Comparison of ENCODE assay signal across 11 cellular contexts in the genomic region with DNA sequence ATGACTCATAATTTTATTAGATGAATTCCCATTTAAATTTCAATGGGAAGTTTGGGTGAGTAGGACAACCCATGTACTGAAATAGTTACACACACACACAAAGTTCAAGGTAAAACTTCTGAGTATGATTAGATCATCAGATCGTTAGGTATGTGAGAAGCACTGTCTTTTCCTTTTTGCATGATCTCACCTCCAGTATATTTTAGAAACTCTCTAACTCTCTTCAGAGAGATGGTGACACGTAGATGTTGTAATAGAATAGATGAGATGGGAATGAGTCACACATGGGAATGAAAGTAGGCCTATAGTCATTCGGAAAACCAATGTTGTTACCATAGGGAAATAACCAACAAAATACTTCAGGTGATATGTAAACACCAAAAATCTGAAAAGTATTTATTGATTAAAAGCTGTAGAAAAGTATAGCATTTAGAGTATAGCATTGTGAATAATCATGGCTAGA. TPM values are rescaled to one million over a fixed set of nuclear protein-coding genes. Genes with fewer than 3 reads are reported as not detected.
DNase-seq lines count a peak whose midpoint lies in the region; ATAC-seq, FAIRE-seq and TF ChIP-seq lines count a peak whose summit lies in the region.
"Had no signal": no experiment of that assay in that cellular context is flagged by ENCODE, and none has a peak within 500 bp of the region (broad histone marks: within the 10 kb centered on the region; RNA-seq: fewer than 3 reads in every experiment).

No MANE protein-coding gene starts in this region.

- H3K36me3 ChIP-seq in brain microvascular endothelial cell (replicated peaks) (no peaks in the 10 kb centered on the region), BE2C (no peaks in the 10 kb centered on the region), adrenal gland (replicated peaks in 1 of 2) (no peaks in the 10 kb centered on the region)

- no peak overlapping the region for H3K4me3 ChIP-seq in brain microvascular endothelial cell (ENCODE audit: low read depth, low read length)
- H3K4me3 ChIP-seq in BE2C (ENCODE audit: low read depth, low read length): no peak overlapping the region
- H3K4me3 ChIP-seq in adrenal gland: no peak overlapping the region
- no peak overlapping the region for H3K4me3 ChIP-seq in right cardiac atrium (ENCODE audit: low read length)
- H3K4me3 ChIP-seq: SK-N-MC had no signal

- H3K4me1 ChIP-seq in BE2C (no peaks in the 10 kb centered on the region), adrenal gland (replicated peaks in 1 of 2) (peaks cover 0 to 9% of the 10 kb centered on the region in 2 donors), right cardiac atrium (ENCODE audit: control insufficient read depth, insufficient read depth, low read length) (no peaks in the 10 kb centered on the region)

- H3K27me3 ChIP-seq in brain microvascular endothelial cell (replicated peaks) (no peaks in the 10 kb centered on the region), BE2C (peaks cover 38% of the 10 kb centered on the region), adrenal gland (no peaks in the 10 kb centered on the region), right cardiac atrium (ENCODE audit: control insufficient read depth, insufficient read depth) (no peaks in the 10 kb centered on the region)

- H3K27ac ChIP-seq in brain microvascular endothelial cell (peak overlapping the region; percentile 90), adrenal gland (no peak overlapping the region), right cardiac atrium (ENCODE audit: low read length) (no peak overlapping the region)
- H3K27ac ChIP-seq: SK-N-MC had no signal

- FAIRE-seq in HTR-8/SVneo (lab: Jason Lieb, UNC): no peak

- in situ Hi-C loops in brain microvascular endothelial cell (cut with HindIII; ENCODE audit: low pct_ligation_motif_present, low sequenced_read_pairs): no loop called here

- 33 to 39% (median 36%) methylated on average over 3 of the region's 3 CpGs for WGBS in adrenal gland, 4 donors
- WGBS in right cardiac atrium: 69% methylated on average over 3 of the region's 3 CpGs

- peak overlapping the region; percentile 29 for H3K27ac Mint-ChIP-seq in osteocyte (ENCODE audit: unreplicated experiment)

- no peak overlapping the region for H3K4me3 Mint-ChIP-seq in osteocyte (ENCODE audit: unreplicated experiment)

- intact Hi-C loops in adrenal gland (cut with DNase I) (no loop called here), right cardiac atrium (cut with DNase I) (loop anchor here in 1 of 4 donors (10.0 kb wide), 1 partner anchor 630 kb away; no protein-coding TSS in a partner anchor)

- DNase-seq in GM04503 (ENCODE audit: low read depth): peak; percentile 97
- DNase-seq in HTR-8/SVneo (ENCODE audit: insufficient read length, low spot score): peak; percentile 85
- DNase-seq in brain microvascular endothelial cell: peak; percentile 81
- DNase-seq in osteocyte (ENCODE audit: extremely low spot score, unreplicated experiment): no peak
- no peak for DNase-seq in BE2C
- DNase-seq in adrenal gland: no peak
- no peak for DNase-seq in right cardiac atrium
- DNase-seq: amygdala had no signal

- ATAC-seq in HG03469 (IDR thresholded peaks at IDR 0.05; ENCODE audit: unreplicated experiment) (no peak), right cardiac atrium (no peak)
- ATAC-seq: left lobe of liver had no signal

- no peaks in the 10 kb centered on the region for H3K27me3 Mint-ChIP-seq in osteocyte (ENCODE audit: unreplicated experiment)

- peaks cover 25% of the 10 kb centered on the region for H3K4me1 Mint-ChIP-seq in osteocyte (ENCODE audit: unreplicated experiment)

- TF ChIP-seq POLR2A in adrenal gland (IDR thresholded peaks at IDR 0.05): no peak

- TF ChIP-seq CTCF in brain microvascular endothelial cell (IDR thresholded peaks at IDR 0.05; ENCODE audit: low read depth, low read length, missing control alignments): no peak
- TF ChIP-seq CTCF in osteocyte (IDR thresholded peaks at IDR 0.05): no peak
- no peak for TF ChIP-seq CTCF in BE2C (IDR thresholded peaks at IDR 0.05; ENCODE audit: low read depth, low read length)
- no peak for TF ChIP-seq CTCF in adrenal gland (IDR thresholded peaks at IDR 0.05)

- H3K36me3 Mint-ChIP-seq in osteocyte (ENCODE audit: unreplicated experiment): no peaks in the 10 kb centered on the region

- H3K9me3 ChIP-seq in BE2C: no peaks in the 10 kb centered on the region
- no peaks in the 10 kb centered on the region for H3K9me3 ChIP-seq in adrenal gland (replicated peaks in 1 of 3)
- H3K9me3 ChIP-seq in right cardiac atrium (ENCODE audit: control insufficient read depth, low read length): no peaks in the 10 kb centered on the region

- H3K9me3 Mint-ChIP-seq in osteocyte (ENCODE audit: unreplicated experiment): no peaks in the 10 kb centered on the region

RNA-seq across cellular contexts. Expression of a gene that starts 22.2 kb away (rescaled TPM):
- total RNA-seq in osteocyte: not detected in 2 replicates
- not detected for polyA plus RNA-seq in BE2C (2012; ENCODE audit: insufficient read depth, insufficient read length, low read depth)
- not detected for total RNA-seq in adrenal gland
- polyA plus RNA-seq in adrenal gland: under 1 TPM in 1 of 3 donors, not detected in 2; 0.03 TPM
- not detected for total RNA-seq in right cardiac atrium
- polyA plus RNA-seq in right cardiac atrium: not detected

RNA-seq across cellular contexts. Expression of a gene that starts 30.2 kb away (rescaled TPM):
- not detected in 2 replicates for total RNA-seq in osteocyte
- polyA plus RNA-seq in BE2C (2012; ENCODE audit: insufficient read depth, insufficient read length, low read depth): not detected
- total RNA-seq in adrenal gland: under 1 TPM in 2 of 8 donors, not detected in 6; 0.23 to 0.50 TPM
- under 1 TPM in 2 of 3 donors, not detected in 1; 0.27 to 0.64 TPM for polyA plus RNA-seq in adrenal gland
- not detected for total RNA-seq in right cardiac atrium
- 0.14 TPM for polyA plus RNA-seq in right cardiac atrium

RNA-seq across cellular contexts. Expression of a gene that starts 48.2 kb away (rescaled TPM):
- total RNA-seq in osteocyte (not detected in 2 replicates), adrenal gland (not detected), right cardiac atrium (not detected)
- polyA plus RNA-seq in BE2C (2012; ENCODE audit: insufficient read depth, insufficient read length, low read depth): 0.74 TPM
- polyA plus RNA-seq in adrenal gland (not detected), right cardiac atrium (not detected)
- total RNA-seq: left lobe of liver had no signal

RNA-seq across cellular contexts. Expression of a gene that starts 51.5 kb away (rescaled TPM):
- not detected in 2 replicates for total RNA-seq in osteocyte
- polyA plus RNA-seq in BE2C (2012; ENCODE audit: insufficient read depth, insufficient read length, low read depth): not detected
- not detected for total RNA-seq in adrenal gland
- under 1 TPM in 1 of 3 donors, not detected in 2; 0.17 TPM for polyA plus RNA-seq in adrenal gland
- not detected for total RNA-seq in right cardiac atrium
- not detected for polyA plus RNA-seq in right cardiac atrium
- total RNA-seq: left lobe of liver had no signal

Comparison
In these comparisons a context has a peak if more than half of its experiments do, and no peak if none do; other contexts are left out.
1. DNase-seq: peak in GM04503 (single experiment), HTR-8/SVneo (single experiment) and brain microvascular endothelial cell (single experiment); none in osteocyte (single experiment), BE2C (single experiment), adrenal gland (0 of 7) and right cardiac atrium (0 of 3).